23 cellular contexts compared by ENCODE assay signal in genomic region chr3:122318620-122319019, GRCh38. TPM values are rescaled to one million over a fixed set of nuclear protein-coding genes. Genes with fewer than 3 reads are reported as not detected.
"Had no signal": no experiment of that assay in that cellular context is flagged by ENCODE, and none has a peak within 500 bp of the region (broad histone marks: within the 10 kb centered on the region; RNA-seq: fewer than 3 reads in every experiment).

No MANE protein-coding gene starts in this region.

- H3K27ac ChIP-seq: brain microvascular endothelial cell, hepatocyte, right atrium auricular region had no signal

- FAIRE-seq: kidney, TTC549 had no signal

- H3K27me3 Mint-ChIP-seq: activated naive CD8-positive, alpha-beta T cell treated with anti-CD3 and anti-CD28 coated beads for 36 hours; stimulated activated naive CD8-positive, alpha-beta T cell treated with anti-CD3 and anti-CD28 coated beads, Interleukin-15, Interleukin-2, amounts not matched to agents 100 ng/mL and 50 ng/mL, for 24 hours had no signal

- H3K36me3 ChIP-seq: brain microvascular endothelial cell, right atrium auricular region had no signal

- H3K4me3 ChIP-seq: hepatocyte, right atrium auricular region had no signal

- H3K27me3 ChIP-seq: brain microvascular endothelial cell, hepatocyte, right atrium auricular region had no signal

- H3K4me2 ChIP-seq: hepatocyte had no signal

- DNase-seq: activated CD4-positive, alpha-beta T cell treated with anti-CD3 and anti-CD28 coated beads for 4 hours; activated CD8-positive, alpha-beta memory T cell treated with anti-CD3 and anti-CD28 coated beads, Interleukin-2, amount 50 U/mL, for 4 hours; activated CD8-positive, alpha-beta T cell treated with anti-CD3 and anti-CD28 coated beads, Interleukin-2, amount 10 ng/mL, durations not matched to agents 7 days and 5 days; activated effector memory CD4-positive, alpha-beta T cell treated with anti-CD3 and anti-CD28 coated beads, Interleukin-2, amount 50 U/mL, for 16 hours; activated naive CD8-positive, alpha-beta T cell treated with anti-CD3 and anti-CD28 coated beads for 36 hours; activated T-cell treated with anti-CD3 and anti-CD28 coated beads, Interleukin-2, amount 50 U/mL, for 48 hours; amygdala; brain microvascular endothelial cell; cerebellar nuclear complex; effector CD8-positive, alpha-beta T cell; kidney; left ventricle myocardium superior; posterior cingulate gyrus; SW 1271 had no signal

- H3K4me3 Mint-ChIP-seq: activated CD8-positive, alpha-beta T cell treated with anti-CD3 and anti-CD28 coated beads, Interleukin-2, amount 10 ng/mL, durations not matched to agents 7 days and 5 days; activated naive CD8-positive, alpha-beta T cell treated with anti-CD3 and anti-CD28 coated beads for 36 hours; natural killer cell treated with Interleukin-12 subunit alpha and Interleukin-12 subunit beta and Interleukin-15 and Interleukin-18, amount 100 ng/mL, for 72 hours; stimulated activated naive CD8-positive, alpha-beta T cell treated with anti-CD3 and anti-CD28 coated beads, Interleukin-15, Interleukin-2, amounts not matched to agents 100 ng/mL and 50 ng/mL, for 24 hours; WTC11 had no signal

- H3K9me3 Mint-ChIP-seq: natural killer cell treated with Interleukin-12 subunit alpha and Interleukin-12 subunit beta and Interleukin-15 and Interleukin-18, amount 100 ng/mL, for 72 hours had no signal

- H3K4me1 ChIP-seq: right atrium auricular region had no signal

- H3K27ac Mint-ChIP-seq: activated CD8-positive, alpha-beta T cell treated with anti-CD3 and anti-CD28 coated beads, Interleukin-2, amount 10 ng/mL, durations not matched to agents 7 days and 5 days; activated naive CD8-positive, alpha-beta T cell treated with anti-CD3 and anti-CD28 coated beads for 36 hours; natural killer cell treated with Interleukin-12 subunit alpha and Interleukin-12 subunit beta and Interleukin-15 and Interleukin-18, amount 100 ng/mL, for 72 hours; stimulated activated naive CD8-positive, alpha-beta T cell treated with anti-CD3 and anti-CD28 coated beads, Interleukin-15, Interleukin-2, amounts not matched to agents 100 ng/mL and 50 ng/mL, for 24 hours; WTC11 had no signal

- H3K79me2 ChIP-seq: hepatocyte had no signal

- H2AFZ ChIP-seq: hepatocyte had no signal

- ATAC-seq: activated CD8-positive, alpha-beta T cell treated with anti-CD3 and anti-CD28 coated beads, Interleukin-2, amount 10 ng/mL, durations not matched to agents 7 days and 5 days; left ventricle myocardium superior; natural killer cell treated with Interleukin-12 subunit alpha and Interleukin-12 subunit beta and Interleukin-15 and Interleukin-18, amount 100 ng/mL, for 72 hours; WTC11 had no signal

RNA-seq across cellular contexts. Expression of gene CSTA, which starts 6.4 kb away (rescaled TPM):
- total RNA-seq: activated CD8-positive, alpha-beta T cell treated with anti-CD3 and anti-CD28 coated beads, Interleukin-2, amount 10 ng/mL, durations not matched to agents 7 days and 5 days; activated naive CD8-positive, alpha-beta T cell treated with anti-CD3 and anti-CD28 coated beads for 36 hours; glomerular endothelial cell; hepatocyte; natural killer cell treated with Interleukin-12 subunit alpha and Interleukin-12 subunit beta and Interleukin-15 and Interleukin-18, amount 100 ng/mL, for 72 hours; T-helper 2 cell treated with Interferon-gamma antibody and Interleukin-4, amounts not matched to agents 100 ng/mL and 5 ng/mL, for 36 hours; temporal lobe; WTC11 had no signal
